In the genomic region with DNA sequence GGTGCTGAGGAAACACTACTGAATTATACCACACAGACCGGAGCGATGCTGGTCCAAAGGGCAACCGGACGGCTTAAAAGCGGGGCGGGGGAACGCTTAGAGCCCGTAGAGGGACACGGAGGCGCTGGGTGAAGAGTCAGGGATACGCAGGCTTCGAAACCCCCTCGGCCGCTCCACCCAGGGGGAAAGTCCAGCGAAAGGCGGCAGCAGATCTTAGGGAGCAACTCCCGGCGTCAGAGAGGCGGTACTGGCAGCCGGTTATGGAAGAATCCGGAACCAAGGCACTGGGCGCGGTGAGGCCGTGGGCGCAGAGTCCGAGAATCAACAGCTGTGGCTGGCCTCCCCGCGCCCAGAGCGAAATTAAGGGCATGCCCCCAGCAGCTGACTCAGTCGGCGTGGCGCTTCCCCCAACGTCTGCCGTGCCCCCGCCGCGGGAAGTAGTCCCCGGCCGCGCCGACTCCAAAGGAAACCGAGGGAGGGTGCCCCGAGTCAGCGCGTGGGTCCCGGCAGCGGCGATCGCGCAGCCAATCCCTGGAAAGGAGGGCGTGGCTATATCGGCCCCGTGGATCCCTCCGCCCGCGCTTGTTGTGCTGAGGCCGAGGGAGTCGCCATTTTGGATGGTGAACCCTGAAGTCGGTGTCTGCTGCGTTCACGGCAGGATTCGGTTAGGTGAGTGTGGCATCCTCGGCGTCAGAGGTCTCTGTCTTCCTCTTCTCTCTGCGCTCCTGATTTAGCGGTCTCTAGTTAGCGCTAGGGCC, we compare ENCODE assay signal across 8 cellular contexts. TPM values are rescaled to one million over a fixed set of nuclear protein-coding genes. Genes with fewer than 3 reads are reported as not detected.
DNase-seq lines count a peak whose midpoint lies in the region; TF ChIP-seq lines count a peak whose summit lies in the region.

A gene (plus strand): TSS at position 611 of the 758 bp plus-strand sequence. CDS start 20,110 bp downstream, outside the sequence.

- H3K36me3 ChIP-seq in SK-N-MC (ENCODE audit: insufficient read depth, low read length), result peaks cover 8% of the 10 kb centered on the region

- POLR2A ChIA-PET in HEK293T (lab: Yijun Ruan, JAX), result interaction anchor here (0.9 to 3.0 kb wide), 3 partner anchors 12 to 66 kb away, joined by 4 to 19 read pairs (median 5); a partner anchor contains a TSS

- DNase-seq in GM04503 (ENCODE audit: low read depth) (peak; percentile 87), HEK293T (ENCODE audit: extremely low spot score) (peak; percentile 89), MV-4-11 (lab: John Stamatoyannopoulos, UW) (peak; percentile 95), SK-N-MC (ENCODE audit: low read depth, low spot score) (peak; percentile 50), germinal center (ENCODE audit: low spot score) (peak; percentile 98), occipital lobe (lab: John Stamatoyannopoulos, UW) (peak; percentile 98)
- peak; percentile 98 for DNase-seq in activated naive CD4-positive, alpha-beta T cell treated with anti-CD3 and anti-CD28 coated beads, Interleukin-2, amount 50 U/mL, for 16 hours

- peak within 1 kb of the TSS; percentile 81 for H3K4me3 ChIP-seq in SK-N-MC

- CTCF ChIA-PET in HEK293T (lab: Yijun Ruan, JAX), result interaction anchor here (1.2 kb wide), 1 partner anchor 12 kb away, joined by 3 read pairs; no protein-coding TSS in a partner anchor

- peak within 1 kb of the TSS; percentile 91 for H3K9ac ChIP-seq in SK-N-MC (ENCODE audit: insufficient read length)

- H3K27ac ChIP-seq in SK-N-MC (peak within 1 kb of the TSS; percentile 70), temporal lobe (ENCODE audit: low read depth, low read length) (peak within 1 kb of the TSS; percentile 94)

- no peaks in the 10 kb centered on the region for H3K9me3 ChIP-seq in SK-N-MC (ENCODE audit: low read depth, low read length)

TF ChIP-seq in HEK293T, 16 proteins besides CTCF, POLR2A, EP300 and RAD21:
- TF ChIP-seq ELF4 (IDR thresholded peaks at IDR 0.05) (no peak), NFRKB (IDR thresholded peaks at IDR 0.05) (peak; percentile 35; the same call in 1 of the 2 replicates), L3MBTL2 (conservative IDR thresholded peaks at IDR 0.05) (peak; percentile 76), ARNT (IDR thresholded peaks at IDR 0.05) (no peak), HDGF (IDR thresholded peaks at IDR 0.05; ENCODE audit: borderline replicate concordance) (no peak), FOXA1 (IDR thresholded peaks at IDR 0.05) (no peak), LEF1 (IDR thresholded peaks at IDR 0.05; ENCODE audit: borderline replicate concordance) (no peak), SUZ12 (IDR thresholded peaks at IDR 0.05) (no peak), CTBP1 (IDR thresholded peaks at IDR 0.05; ENCODE audit: borderline replicate concordance) (peak; percentile 39; the same call in 1 of the 2 replicates)
TF ChIP-seq in HEK293T: peak in this region for 3.

RNA-seq across cellular contexts. Expression of the gene that starts here (rescaled TPM):
- total RNA-seq in occipital lobe (122 TPM), temporal lobe (112 TPM)

Comparison
In these comparisons a context has a peak if more than half of its experiments do, and no peak if none do; other contexts are left out.
1. Peak in every context shown above with its lines: DNase-seq, H3K4me3 ChIP-seq and H3K27ac ChIP-seq.